In the genomic region with DNA sequence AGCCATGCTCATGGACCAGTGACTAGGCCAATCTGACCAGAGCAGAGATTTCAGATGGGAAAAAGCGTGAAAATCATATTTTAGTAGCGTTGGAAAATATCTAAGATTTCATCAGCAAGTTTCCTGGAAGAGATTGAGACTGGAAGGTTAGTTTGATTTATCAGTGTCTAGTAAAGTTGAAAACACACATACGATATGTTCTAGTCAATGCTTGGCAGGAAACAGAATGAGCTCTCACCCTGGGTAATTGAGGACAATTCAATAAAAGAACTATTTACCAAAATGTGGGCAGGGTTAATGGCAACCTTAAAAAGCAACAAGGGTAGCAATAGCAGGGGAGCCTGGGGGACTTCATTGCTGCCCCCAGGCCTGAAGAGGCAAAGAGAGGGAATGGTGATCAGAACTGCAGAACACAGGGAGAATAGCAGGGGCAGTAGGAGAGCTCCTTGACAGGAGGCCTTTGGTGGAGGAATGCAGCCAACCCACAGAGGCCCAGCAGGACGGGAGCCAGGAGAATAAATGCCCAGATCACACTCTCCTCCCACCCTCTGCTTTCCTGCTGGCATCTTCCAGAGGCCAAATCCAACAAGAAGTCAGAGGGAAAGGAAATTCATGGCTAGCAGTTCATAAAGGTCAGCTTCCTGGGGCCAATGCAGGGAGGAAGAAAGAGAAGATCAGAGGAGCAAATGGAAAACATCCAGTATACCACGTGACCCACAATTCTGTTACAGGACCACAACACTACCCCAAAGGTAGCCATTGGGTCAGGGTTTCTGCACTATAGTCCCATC, we compare ENCODE assay signal across 15 cellular contexts. TPM values are rescaled to one million over a fixed set of nuclear protein-coding genes. Genes with fewer than 3 reads are reported as not detected.
DNase-seq lines count a peak whose midpoint lies in the region; ATAC-seq and TF ChIP-seq lines count a peak whose summit lies in the region.
"Had no signal": no experiment of that assay in that cellular context is flagged by ENCODE, and none has a peak within 500 bp of the region (broad histone marks: within the 10 kb centered on the region; RNA-seq: fewer than 3 reads in every experiment).

No MANE protein-coding gene starts in this region.

- H3K4me3 ChIP-seq in mammary epithelial cell (replicated peaks in 1 of 3; ENCODE audit: insufficient read depth in 1 of 3, low read depth in 2 of 3, low read length in 3 of 3): no peak overlapping the region
- no peak overlapping the region for H3K4me3 ChIP-seq in breast epithelium
- no peak overlapping the region for H3K4me3 ChIP-seq in choroid plexus epithelial cell (ENCODE audit: low read depth, low read length)
- H3K4me3 ChIP-seq in upper lobe of right lung: no peak overlapping the region
- H3K4me3 ChIP-seq in sigmoid colon: no peak overlapping the region
- H3K4me3 ChIP-seq: dorsolateral prefrontal cortex, heart right ventricle, thyroid gland had no signal

- H3K4me1 ChIP-seq in mammary epithelial cell (ENCODE audit: insufficient read depth, low read length) (no peaks in the 10 kb centered on the region), breast epithelium (no peaks in the 10 kb centered on the region), upper lobe of right lung (peaks cover 10% of the 10 kb centered on the region), sigmoid colon (peaks cover 0 to 14% (median 11%) of the 10 kb centered on the region in 4 donors)
- H3K4me1 ChIP-seq: thyroid gland had no signal

- TF ChIP-seq POLR2A in breast epithelium (IDR thresholded peaks at IDR 0.05) (no peak), sigmoid colon (IDR thresholded peaks at IDR 0.05) (no peak)

- H4K20me1 ChIP-seq in mammary epithelial cell (ENCODE audit: insufficient read depth, low read length): no peaks in the 10 kb centered on the region

- in situ Hi-C loops in mammary epithelial cell (cut with MboI; ENCODE audit: low sequenced_read_pairs in 2 of 2): no loop called here

- DNase-seq in mammary epithelial cell (no peak), breast epithelium (ENCODE audit: low spot score in 2 of 2) (no peak), choroid plexus epithelial cell (ENCODE audit: low read depth) (peak; percentile 42), lung microvascular endothelial cell (ENCODE audit: low read depth in 2 of 2) (peak; percentile 9 to 34), upper lobe of right lung (no peak), sigmoid colon (no peak), cerebellar nuclear complex (lab: John Stamatoyannopoulos, UW) (no peak)
- DNase-seq in activated CD4-positive, alpha-beta T cell treated with anti-CD3 and anti-CD28 coated beads, Interleukin-2, amount 50 U/mL, for 4 hours: no peak
- DNase-seq: activated CD4-positive, alpha-beta memory T cell treated with anti-CD3 and anti-CD28 coated beads, Interleukin-2, amount 10 ng/mL, durations not matched to agents 7 days and 5 days; activated naive CD4-positive, alpha-beta T cell treated with Interleukin-2 at 50 U/mL for 16 hours; DMS153; dorsolateral prefrontal cortex; heart right ventricle had no signal

- WGBS in mammary epithelial cell (ENCODE audit: low coverage, missing lambda C conversion rate): 53% methylated on average over 5 of the region's 5 CpGs
- 81 to 85% methylated on average over 5 of the region's 5 CpGs for WGBS in sigmoid colon, 2 donors

- ATAC-seq in upper lobe of right lung: peak; percentile 40
- ATAC-seq: HCT116 had no signal

- intact Hi-C loops in mammary epithelial cell (cut with micrococcal nuclease) (no loop called here), breast epithelium (cut with DNase I; ENCODE audit: low total_unique reads) (no loop called here), upper lobe of right lung (cut with DNase I) (no loop called here), sigmoid colon (cut with DNase I) (no loop called here)

- no peak for TF ChIP-seq CTCF in mammary epithelial cell (conservative IDR thresholded peaks at IDR 0.05 in 1 of 2, IDR thresholded peaks at IDR 0.05 in 1 of 2; ENCODE audit: extremely low read depth in 1 of 2, insufficient read depth in 1 of 2, low read depth in 1 of 2, low read length in 2 of 2)
- TF ChIP-seq CTCF in breast epithelium (IDR thresholded peaks at IDR 0.05): no peak
- TF ChIP-seq CTCF in choroid plexus epithelial cell (conservative IDR thresholded peaks at IDR 0.05; ENCODE audit: low read depth, low read length): no peak
- TF ChIP-seq CTCF in upper lobe of right lung (IDR thresholded peaks at IDR 0.05): no peak
- TF ChIP-seq CTCF in sigmoid colon (IDR thresholded peaks at IDR 0.05): no peak

- no peak overlapping the region for H3K27ac ChIP-seq in mammary epithelial cell (ENCODE audit: insufficient read depth, low read depth, low read length)
- H3K27ac ChIP-seq in breast epithelium: no peak overlapping the region
- H3K27ac ChIP-seq in upper lobe of right lung: no peak overlapping the region
- peak overlapping the region in 1 of 4 donors; percentile 41 for H3K27ac ChIP-seq in sigmoid colon
- H3K27ac ChIP-seq: dorsolateral prefrontal cortex, heart right ventricle, thyroid gland had no signal

- H3K4me2 ChIP-seq in mammary epithelial cell (ENCODE audit: insufficient read depth, low read depth, low read length): no peak overlapping the region

- H3K36me3 ChIP-seq in mammary epithelial cell (ENCODE audit: insufficient read depth, low read length): no peaks in the 10 kb centered on the region
- H3K36me3 ChIP-seq in breast epithelium: no peaks in the 10 kb centered on the region
- no peaks in the 10 kb centered on the region for H3K36me3 ChIP-seq in upper lobe of right lung
- no peaks in the 10 kb centered on the region for H3K36me3 ChIP-seq in sigmoid colon
- H3K36me3 ChIP-seq: heart right ventricle, thyroid gland had no signal

- TF ChIP-seq EP300 in sigmoid colon (IDR thresholded peaks at IDR 0.05): no peak

- H3K9me3 ChIP-seq in mammary epithelial cell (replicated peaks; ENCODE audit: insufficient read depth, low read length): no peaks in the 10 kb centered on the region
- H3K9me3 ChIP-seq in breast epithelium: no peaks in the 10 kb centered on the region
- no peaks in the 10 kb centered on the region for H3K9me3 ChIP-seq in upper lobe of right lung
- no peaks in the 10 kb centered on the region for H3K9me3 ChIP-seq in sigmoid colon
- H3K9me3 ChIP-seq: heart right ventricle, thyroid gland had no signal

- no peaks in the 10 kb centered on the region for H3K79me2 ChIP-seq in mammary epithelial cell (ENCODE audit: insufficient read depth, low read length)

- no peaks in the 10 kb centered on the region for H3K27me3 ChIP-seq in mammary epithelial cell (ENCODE audit: insufficient read depth, low read length)
- H3K27me3 ChIP-seq in breast epithelium: no peaks in the 10 kb centered on the region
- H3K27me3 ChIP-seq in upper lobe of right lung: no peaks in the 10 kb centered on the region
- H3K27me3 ChIP-seq in sigmoid colon: no peaks in the 10 kb centered on the region
- H3K27me3 ChIP-seq: dorsolateral prefrontal cortex, heart right ventricle, thyroid gland had no signal

- no peak overlapping the region for H3K9ac ChIP-seq in mammary epithelial cell (ENCODE audit: insufficient read depth, low read length)

- no TSS peak for BruUV-seq in mammary epithelial cell (replicated peaks; lab: Mats Ljungman, UMichigan)

- dilution Hi-C loops in mammary epithelial cell (cut with HindIII; ENCODE audit: low sequenced_read_pairs): no loop called here

- H2AFZ ChIP-seq in mammary epithelial cell (ENCODE audit: low read depth, low read length): peak overlapping the region; percentile 14

- CTCF ChIA-PET in mammary epithelial cell (lab: Charles Lee; ENCODE audit: low non-redundant PET): no interaction called here

RNA-seq across cellular contexts. Expression of gene LRP6, which starts 27.6 kb away (rescaled TPM):
- total RNA-seq in mammary epithelial cell (10 to 100 TPM; 19.2 to 27.7 TPM), breast epithelium (10 to 100 TPM; 28.6 to 69.1 (median 52.4) TPM), lung microvascular endothelial cell (30.7 and 55.0 TPM in 2 replicates), upper lobe of right lung (55.8 TPM), sigmoid colon (10 to 100 TPM; 36.0 to 55.1 (median 41.6) TPM)
- polyA plus RNA-seq in mammary epithelial cell (13.9 TPM), sigmoid colon (1 to 10 TPM; 1.8 to 7.2 (median 4.8) TPM)
- 216 TPM for polyA minus RNA-seq in mammary epithelial cell

RNA-seq across cellular contexts. Expression of gene MANSC1, which starts 55.6 kb away (rescaled TPM):
- total RNA-seq in mammary epithelial cell: 10 to 100 TPM in 1 of 2 donors, 1 to 10 TPM in 1; 7.2 to 13.4 TPM
- polyA plus RNA-seq in mammary epithelial cell: 2.5 TPM
- 5.6 TPM for polyA minus RNA-seq in mammary epithelial cell
- total RNA-seq in breast epithelium: 10 to 100 TPM; 16.3 to 24.9 (median 18.7) TPM
- 5.0 and 5.4 TPM in 2 replicates for total RNA-seq in lung microvascular endothelial cell
- total RNA-seq in upper lobe of right lung: 26.4 TPM
- 10 to 100 TPM; 11.5 to 16.6 (median 12.2) TPM for total RNA-seq in sigmoid colon
- 10 to 100 TPM in 1 of 3 donors, 1 to 10 TPM in 2; 5.8 to 21.4 (median 7.2) TPM for polyA plus RNA-seq in sigmoid colon

Comparison
In these comparisons a context has a peak if more than half of its experiments do, and no peak if none do; other contexts are left out.
1. DNase-seq: peak in choroid plexus epithelial cell (single experiment) and lung microvascular endothelial cell (2 of 2); none in mammary epithelial cell (single experiment), breast epithelium (0 of 2), upper lobe of right lung (single experiment), sigmoid colon (single experiment), activated CD4-positive, alpha-beta T cell treated with anti-CD3 and anti-CD28 coated beads, Interleukin-2, amount 50 U/mL, for 4 hours (0 of 2) and cerebellar nuclear complex (0 of 2).